8 cellular contexts compared by ENCODE assay signal in the genomic region with DNA sequence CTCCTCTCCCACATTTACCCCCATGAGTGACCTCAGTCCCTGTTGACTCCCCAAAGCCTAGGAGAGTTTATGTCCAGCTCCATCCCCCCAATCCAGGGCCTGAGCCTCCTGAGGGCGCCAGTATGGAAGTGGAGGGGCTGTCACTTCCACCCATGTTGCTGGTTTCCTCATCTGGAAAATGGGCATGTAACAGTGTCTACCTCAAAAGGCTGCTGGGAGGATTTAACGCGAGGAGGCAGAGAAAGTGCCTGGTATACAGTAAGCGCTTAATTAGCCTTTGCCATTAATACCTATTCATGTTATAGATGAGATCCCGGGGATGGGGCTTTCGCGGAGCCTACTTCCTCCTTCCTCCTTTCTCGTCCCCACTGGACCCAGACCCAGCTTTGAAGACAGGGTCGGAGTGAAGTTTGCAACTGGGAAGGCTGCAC. TPM values are rescaled to one million over a fixed set of nuclear protein-coding genes. Genes with fewer than 3 reads are reported as not detected.
DNase-seq lines count a peak whose midpoint lies in the region; ATAC-seq, FAIRE-seq and TF ChIP-seq lines count a peak whose summit lies in the region.

No MANE protein-coding gene starts in this region.

- ATAC-seq in GM12878 = peak; percentile 12
- ATAC-seq in memory B cell (ENCODE audit: low read depth) = peak; percentile 3
- ATAC-seq in aorta (ENCODE audit: low FRiP score) = no peak

- peak overlapping the region; percentile 93 for H2AFZ ChIP-seq in ACC112 (ENCODE audit: low read length, unreplicated experiment)
- peak overlapping the region; percentile 74 for H2AFZ ChIP-seq in GM12878 (ENCODE audit: control insufficient read depth, low read depth, low read length)

- TF ChIP-seq RAD21 in GM12878 (IDR thresholded peaks at IDR 0.05; ENCODE audit: insufficient read depth, low read depth, low read length) = no peak

- intact Hi-C loops in GM12878 (cut with micrococcal nuclease; ENCODE audit: unreplicated experiment) = loop anchor here (1.0 to 10.0 kb wide), 3 partner anchors 23 to 275 kb away; a partner anchor contains a TSS
- intact Hi-C loops in aorta (cut with DNase I) = loop anchor here in 1 of 2 donors (5.0 kb wide), 1 partner anchor 43 kb away; a partner anchor contains a TSS

- H3K36me3 ChIP-seq in ACC112 (ENCODE audit: insufficient read depth, low read length) (no peaks in the 10 kb centered on the region), HAP-1 (replicated peaks) (peaks cover 5% of the 10 kb centered on the region), GM12878 (ENCODE audit: control insufficient read depth in 2 of 2, insufficient read depth in 2 of 2, low read length in 1 of 2) (peaks cover 3 to 5% of the 10 kb centered on the region in 2 experiments; a peak in 3 of 4 replicates), aorta (ENCODE audit: control insufficient read depth in 1 of 2, insufficient read depth in 2 of 2, low read length in 1 of 2) (no peaks in the 10 kb centered on the region)

- no peaks in the 10 kb centered on the region for H3K9me3 Mint-ChIP-seq in memory B cell

- no peaks in the 10 kb centered on the region for H3K27me3 Mint-ChIP-seq in memory B cell

- in situ Hi-C loops in HAP-1 (cut with MboI; ENCODE audit: low sequenced_read_pairs) = loop anchor here (10.0 kb wide), 1 partner anchor 455 kb away; no protein-coding TSS in a partner anchor
- in situ Hi-C loops in GM12878 (cut with MboI) = no loop called here

- POLR2A ChIA-PET in GM12878 (lab: Charles Lee) = interaction anchor here (0.7 to 3.4 kb wide), 13 partner anchors 9 to 498 kb away, joined by 3 to 43 read pairs (median 4); a partner anchor contains a TSS

- H3K27ac Mint-ChIP-seq in memory B cell = peak overlapping the region; percentile 86

- peak overlapping the region; percentile 86 for H3K9ac ChIP-seq in GM12878 (ENCODE audit: control insufficient read depth, insufficient read depth, low read length)

- H3K4me3 Mint-ChIP-seq in memory B cell = peak overlapping the region; percentile 86

- H3K4me1 Mint-ChIP-seq in memory B cell = peaks cover 14% of the 10 kb centered on the region

- BruUV-seq in GM12878 (replicated peaks; lab: Mats Ljungman, UMichigan) = TSS peak; percentile 95

- H3K27ac ChIP-seq in ACC112 (ENCODE audit: low read depth, low read length) (no peak overlapping the region; the same call in 1 of the 2 replicates), GM12878 (ENCODE audit: control insufficient read depth, insufficient read depth) (peak overlapping the region; percentile 87), aorta (ENCODE audit: low read depth in 1 of 2, low read length in 2 of 2) (no peak overlapping the region)

- no peak for TF ChIP-seq POLR2A in GM12878 (IDR thresholded peaks at IDR 0.05; ENCODE audit: low read depth, low read length)

- peaks cover 8% of the 10 kb centered on the region for H3K36me3 Mint-ChIP-seq in memory B cell

- no peaks in the 10 kb centered on the region for H3K27me3 ChIP-seq in ACC112 (ENCODE audit: insufficient read depth, low read length)
- no peaks in the 10 kb centered on the region for H3K27me3 ChIP-seq in HAP-1 (ENCODE audit: low read depth)
- no peaks in the 10 kb centered on the region for H3K27me3 ChIP-seq in GM12878 (replicated peaks in 1 of 2; ENCODE audit: control insufficient read depth in 2 of 2, insufficient read depth in 2 of 2, low read length in 1 of 2)
- H3K27me3 ChIP-seq in aorta (ENCODE audit: control insufficient read depth in 1 of 2, insufficient read depth in 2 of 2, low read length in 1 of 2) = no peaks in the 10 kb centered on the region

- RAD21 ChIA-PET in GM12878 (lab: Charles Lee; ENCODE audit: unreplicated experiment) = interaction anchor here (0.6 to 5.6 kb wide), 15 partner anchors 9 to 448 kb away, joined by 3 to 62 read pairs (median 4); a partner anchor contains a TSS

- peaks cover 9% of the 10 kb centered on the region for H3K79me2 ChIP-seq in ACC112 (ENCODE audit: control insufficient read depth, insufficient read depth, low read length, unreplicated experiment)
- H3K79me2 ChIP-seq in GM12878 (ENCODE audit: control insufficient read depth, insufficient read depth, low read length) = peaks cover 25% of the 10 kb centered on the region

- TF ChIP-seq EP300 in GM12878 (IDR thresholded peaks at IDR 0.05; ENCODE audit: borderline replicate concordance in 1 of 2, control insufficient read depth in 1 of 2, low read depth in 2 of 2, low read length in 2 of 2) = no peak

- no peak for DNase-seq in HAP-1 (ENCODE audit: low spot score in 2 of 2)
- no peak for DNase-seq in GM12878 (ENCODE audit: low read depth, low spot score)
- DNase-seq in memory B cell (ENCODE audit: low spot score in 2 of 2) = no peak
- DNase-seq in aorta = no peak
- no peak for DNase-seq in activated effector memory CD4-positive, alpha-beta T cell treated with Interleukin-2 at 50 U/mL for 16 hours
- no peak for DNase-seq in NCI-H1092 treated with DMSO at 0.1 percent for 48 hours (lab: John Stamatoyannopoulos, UW)
- DNase-seq in ureter (ENCODE audit: low spot score) = no peak

- no peak for TF ChIP-seq CTCF in GM12878 (IDR thresholded peaks at IDR 0.05 in 2 of 3, conservative IDR thresholded peaks at IDR 0.05 in 1 of 3; ENCODE audit: control insufficient read depth in 2 of 3, extremely low read depth in 1 of 3, insufficient read depth in 1 of 3, low read depth in 3 of 3, low read length in 3 of 3)

- H3K4me3 ChIP-seq in ACC112 (ENCODE audit: low read depth, low read length) (peak overlapping the region; percentile 99), HAP-1 (peak overlapping the region; percentile 86), GM12878 (peak overlapping the region; percentile 95), aorta (ENCODE audit: low read length in 2 of 2) (peak overlapping the region; percentile 52 to 84)

- CTCF ChIA-PET in GM12878 (lab: Yijun Ruan, JAX) = interaction anchor here (0.6 to 12.4 kb wide), 7 partner anchors 9 to 121 kb away, joined by 3 to 370 read pairs (median 6); a partner anchor contains a TSS

- 0% methylated on average over 9 of the region's 9 CpGs for WGBS in GM12878 (ENCODE audit: insufficient coverage, insufficient replicate concordance, low lambda C conversion rate, missing lambda C conversion rate)
- WGBS in aorta, 2 donors = 2 to 3% methylated on average over 9 of the region's 9 CpGs

- no peaks in the 10 kb centered on the region for H3K9me3 ChIP-seq in HAP-1
- H3K9me3 ChIP-seq in GM12878 (replicated peaks; ENCODE audit: control insufficient read depth, insufficient read depth, low read length) = no peaks in the 10 kb centered on the region
- no peaks in the 10 kb centered on the region for H3K9me3 ChIP-seq in aorta (ENCODE audit: control insufficient read depth, low read length)

- SMC1A ChIA-PET in GM12878 (lab: Charles Lee; ENCODE audit: uncharacterized antibody, unreplicated experiment) = interaction anchor here (0.9 to 4.5 kb wide), 7 partner anchors 9 to 109 kb away, joined by 3 to 39 read pairs (median 5); a partner anchor contains a TSS

- H3K4me2 ChIP-seq in GM12878 (ENCODE audit: control insufficient read depth, insufficient read depth) = peak overlapping the region; percentile 92

- no peak for FAIRE-seq in GM12878 (lab: Jason Lieb, UNC)

- H3K4me1 ChIP-seq in ACC112 (ENCODE audit: control insufficient read depth, insufficient read depth, low read length, unreplicated experiment) (no peaks in the 10 kb centered on the region), HAP-1 (0 out of 2 replicates have a peak, but pooled peaks cover 3% of the 10 kb centered on the region), GM12878 (ENCODE audit: control insufficient read depth, insufficient read depth, low read length) (peaks cover 14% of the 10 kb centered on the region), aorta (ENCODE audit: control insufficient read depth in 1 of 2, insufficient read depth in 2 of 2, low read length in 2 of 2) (no peaks in the 10 kb centered on the region)

- H4K20me1 ChIP-seq in GM12878 (ENCODE audit: control insufficient read depth, insufficient read depth) = no peaks in the 10 kb centered on the region

RNA-seq across cellular contexts. Expression of a gene that starts 0.5 kb away (rescaled TPM):
- 483 and 545 TPM in 2 replicates for total RNA-seq in GM12878 (2013; cell fraction: nucleolus; rRNA removed)
- total RNA-seq in GM12878 (2014; rRNA removed) = 235 and 304 TPM in 2 replicates
- 145 and 164 TPM in 2 replicates for total RNA-seq in GM12878 (2014; rRNA removed; fragmentation: Illumina TruSeq; extraction: Trizol)
- total RNA-seq in GM12878 (2021) = 267 and 297 TPM in 2 replicates
- 148 TPM for polyA plus RNA-seq in GM12878 (2011; ENCODE audit: low read depth)
- 62.0 and 127 TPM in 2 replicates for polyA plus RNA-seq in GM12878 (2011; rRNA removed)
- 171 and 227 TPM in 2 replicates for polyA plus RNA-seq in GM12878 (2011; cell fraction: cytosol; rRNA removed)
- polyA plus RNA-seq in GM12878 (2011; cell fraction: nucleus; rRNA removed) = 997 and 1,420 TPM in 2 replicates
- 217 and 288 TPM in 2 replicates for polyA plus RNA-seq in GM12878 (2012)
- polyA plus RNA-seq in GM12878 (2014; fragmentation: Illumina TruSeq; extraction: Trizol) = 80.2 and 185 TPM in 2 replicates
- polyA plus RNA-seq in GM12878 (2014; fragmentation: Nextera tagmentation; extraction: Ambion mirVana) = 10 to 100 TPM; 36.4 to 66.9 TPM
- polyA plus RNA-seq in GM12878 (2014; rRNA removed) = 364 and 387 TPM in 2 replicates
- 100 to 1,000 TPM; 172 to 186 TPM for polyA plus RNA-seq in GM12878 (2016; fragmentation: Nextera tagmentation; extraction: Ambion mirVana)
- polyA minus RNA-seq in GM12878 (2011; rRNA and poly(A)+ RNA removed) = 58.7 and 148 TPM in 2 replicates
- 70.7 and 98.7 TPM in 2 replicates for polyA minus RNA-seq in GM12878 (2011; cell fraction: cytosol; rRNA and poly(A)+ RNA removed)
- polyA minus RNA-seq in GM12878 (2011; cell fraction: nucleus; rRNA and poly(A)+ RNA removed) = 78.8 and 145 TPM in 2 replicates
- 100 to 1,000 TPM in 1 of 2 donors, 10 to 100 TPM in 1; 84.5 to 128 TPM for total RNA-seq in aorta
- polyA plus RNA-seq in aorta = 100 to 1,000 TPM in 1 of 2 donors, 10 to 100 TPM in 1; 33.2 to 253 TPM
- 142 TPM for total RNA-seq in ureter

RNA-seq across cellular contexts. Expression of a gene that starts 23.4 kb away (rescaled TPM):
- total RNA-seq in GM12878 (2013; cell fraction: nucleolus; rRNA removed) = 43.2 and 59.3 TPM in 2 replicates
- 179 and 197 TPM in 2 replicates for total RNA-seq in GM12878 (2014; rRNA removed)
- 110 and 117 TPM in 2 replicates for total RNA-seq in GM12878 (2014; rRNA removed; fragmentation: Illumina TruSeq; extraction: Trizol)
- 144 and 155 TPM in 2 replicates for total RNA-seq in GM12878 (2021)
- polyA plus RNA-seq in GM12878 (2011; ENCODE audit: low read depth) = 84.0 TPM
- polyA plus RNA-seq in GM12878 (2011; rRNA removed) = 140 and 200 TPM in 2 replicates
- 211 and 322 TPM in 2 replicates for polyA plus RNA-seq in GM12878 (2011; cell fraction: cytosol; rRNA removed)
- 421 and 498 TPM in 2 replicates for polyA plus RNA-seq in GM12878 (2011; cell fraction: nucleus; rRNA removed)
- polyA plus RNA-seq in GM12878 (2012) = 146 and 163 TPM in 2 replicates
- polyA plus RNA-seq in GM12878 (2014; fragmentation: Illumina TruSeq; extraction: Trizol) = 50.7 and 105 TPM in 2 replicates
- polyA plus RNA-seq in GM12878 (2014; fragmentation: Nextera tagmentation; extraction: Ambion mirVana) = 1 to 10 TPM; 4.7 to 8.8 TPM
- 265 and 297 TPM in 2 replicates for polyA plus RNA-seq in GM12878 (2014; rRNA removed)
- polyA plus RNA-seq in GM12878 (2016; fragmentation: Nextera tagmentation; extraction: Ambion mirVana) = 100 to 1,000 TPM; 255 to 262 TPM
- polyA minus RNA-seq in GM12878 (2011; rRNA and poly(A)+ RNA removed) = 76.0 and 82.1 TPM in 2 replicates
- polyA minus RNA-seq in GM12878 (2011; cell fraction: cytosol; rRNA and poly(A)+ RNA removed) = 42.4 and 45.5 TPM in 2 replicates
- 22.4 and 40.0 TPM in 2 replicates for polyA minus RNA-seq in GM12878 (2011; cell fraction: nucleus; rRNA and poly(A)+ RNA removed)
- 100 to 1,000 TPM; 124 to 146 TPM for total RNA-seq in aorta
- polyA plus RNA-seq in aorta = 100 to 1,000 TPM; 121 to 260 TPM
- total RNA-seq in ureter = 192 TPM

RNA-seq across cellular contexts. Expression of a gene that starts 40.4 kb away (rescaled TPM):
- 7.4 and 7.7 TPM in 2 replicates for total RNA-seq in GM12878 (2013; cell fraction: nucleolus; rRNA removed)
- 1.6 and 1.9 TPM in 2 replicates for total RNA-seq in GM12878 (2014; rRNA removed)
- total RNA-seq in GM12878 (2014; rRNA removed; fragmentation: Illumina TruSeq; extraction: Trizol) = 1.7 and 1.9 TPM in 2 replicates
- 11.1 and 13.3 TPM in 2 replicates for total RNA-seq in GM12878 (2021)
- polyA plus RNA-seq in GM12878 (2011; ENCODE audit: low read depth) = 6.4 TPM
- polyA plus RNA-seq in GM12878 (2011; rRNA removed) = 2.7 and 4.8 TPM in 2 replicates
- polyA plus RNA-seq in GM12878 (2011; cell fraction: cytosol; rRNA removed) = 8.4 and 9.3 TPM in 2 replicates
- polyA plus RNA-seq in GM12878 (2011; cell fraction: nucleus; rRNA removed) = 11.0 and 16.0 TPM in 2 replicates
- 14.3 and 15.7 TPM in 2 replicates for polyA plus RNA-seq in GM12878 (2012)
- polyA plus RNA-seq in GM12878 (2014; fragmentation: Illumina TruSeq; extraction: Trizol) = 3.5 and 5.0 TPM in 2 replicates
- under 1 TPM; 0.24 to 0.46 TPM for polyA plus RNA-seq in GM12878 (2014; fragmentation: Nextera tagmentation; extraction: Ambion mirVana)
- polyA plus RNA-seq in GM12878 (2014; rRNA removed) = 7.1 and 7.9 TPM in 2 replicates
- 1 to 10 TPM; 7.4 to 8.1 TPM for polyA plus RNA-seq in GM12878 (2016; fragmentation: Nextera tagmentation; extraction: Ambion mirVana)
- 7.7 and 10.3 TPM in 2 replicates for polyA minus RNA-seq in GM12878 (2011; rRNA and poly(A)+ RNA removed)
- polyA minus RNA-seq in GM12878 (2011; cell fraction: cytosol; rRNA and poly(A)+ RNA removed) = 7.8 and 9.2 TPM in 2 replicates
- 3.5 TPM in 2 replicates for polyA minus RNA-seq in GM12878 (2011; cell fraction: nucleus; rRNA and poly(A)+ RNA removed)
- 10 to 100 TPM; 12.3 to 30.2 TPM for total RNA-seq in aorta
- 10 to 100 TPM in 1 of 2 donors, 1 to 10 TPM in 1; 8.6 to 13.6 TPM for polyA plus RNA-seq in aorta
- 9.4 TPM for total RNA-seq in ureter

RNA-seq across cellular contexts. Expression of a gene that starts 40.5 kb away (rescaled TPM):
- 76.3 and 98.4 TPM in 2 replicates for total RNA-seq in GM12878 (2013; cell fraction: nucleolus; rRNA removed)
- total RNA-seq in GM12878 (2014; rRNA removed) (134 and 152 TPM in 2 replicates), GM12878 (2014; rRNA removed; fragmentation: Illumina TruSeq; extraction: Trizol) (98.9 and 106 TPM in 2 replicates), GM12878 (2021) (146 and 160 TPM in 2 replicates), aorta (10 to 100 TPM; 10.1 to 10.5 TPM), ureter (8.7 TPM)
- polyA plus RNA-seq in GM12878 (2011; ENCODE audit: low read depth) = 45.5 TPM
- polyA plus RNA-seq in GM12878 (2011; rRNA removed) (67.0 and 125 TPM in 2 replicates), GM12878 (2014; fragmentation: Illumina TruSeq; extraction: Trizol) (20.4 and 61.1 TPM in 2 replicates), GM12878 (2014; fragmentation: Nextera tagmentation; extraction: Ambion mirVana) (10 to 100 TPM in 1 of 2 experiments, 1 to 10 TPM in 1; 5.5 to 29.2 TPM), GM12878 (2014; rRNA removed) (146 and 156 TPM in 2 replicates), GM12878 (2016; fragmentation: Nextera tagmentation; extraction: Ambion mirVana) (10 to 100 TPM; 73.6 to 75.6 TPM), aorta (1 to 10 TPM; 6.3 to 7.8 TPM)
- 166 and 255 TPM in 2 replicates for polyA plus RNA-seq in GM12878 (2011; cell fraction: cytosol; rRNA removed)
- 261 and 282 TPM in 2 replicates for polyA plus RNA-seq in GM12878 (2011; cell fraction: nucleus; rRNA removed)
- polyA plus RNA-seq in GM12878 (2012) = 152 and 177 TPM in 2 replicates
- 113 and 199 TPM in 2 replicates for polyA minus RNA-seq in GM12878 (2011; rRNA and poly(A)+ RNA removed)
- 98.9 and 99.5 TPM in 2 replicates for polyA minus RNA-seq in GM12878 (2011; cell fraction: cytosol; rRNA and poly(A)+ RNA removed)
- polyA minus RNA-seq in GM12878 (2011; cell fraction: nucleus; rRNA and poly(A)+ RNA removed) = 40.0 and 45.3 TPM in 2 replicates

RNA-seq across cellular contexts. Expression of a gene that starts 46.6 kb away (rescaled TPM):
- total RNA-seq in GM12878 (2013; cell fraction: nucleolus; rRNA removed) = 26.9 and 31.1 TPM in 2 replicates
- total RNA-seq in GM12878 (2014; rRNA removed) (16.1 and 24.5 TPM in 2 replicates), GM12878 (2014; rRNA removed; fragmentation: Illumina TruSeq; extraction: Trizol) (3.3 and 5.1 TPM in 2 replicates), GM12878 (2021) (83.5 and 87.0 TPM in 2 replicates), aorta (10 to 100 TPM; 24.0 TPM), ureter (41.7 TPM)
- polyA plus RNA-seq in GM12878 (2011; ENCODE audit: low read depth) = 4.7 TPM
- polyA plus RNA-seq in GM12878 (2011; rRNA removed) (0.91 and 1.5 TPM in 2 replicates), GM12878 (2014; fragmentation: Illumina TruSeq; extraction: Trizol) (1.0 and 4.8 TPM in 2 replicates), GM12878 (2014; fragmentation: Nextera tagmentation; extraction: Ambion mirVana) (under 1 TPM; 0.03 to 0.05 TPM), GM12878 (2014; rRNA removed) (19.2 and 33.9 TPM in 2 replicates), GM12878 (2016; fragmentation: Nextera tagmentation; extraction: Ambion mirVana) (10 to 100 TPM; 54.7 to 71.6 TPM), aorta (10 to 100 TPM in 1 of 2 donors, 1 to 10 TPM in 1; 7.9 to 10.4 TPM)
- 4.5 and 5.8 TPM in 2 replicates for polyA plus RNA-seq in GM12878 (2011; cell fraction: cytosol; rRNA removed)
- 33.7 and 54.4 TPM in 2 replicates for polyA plus RNA-seq in GM12878 (2011; cell fraction: nucleus; rRNA removed)
- polyA plus RNA-seq in GM12878 (2012) = 27.8 and 29.2 TPM in 2 replicates
- polyA minus RNA-seq in GM12878 (2011; rRNA and poly(A)+ RNA removed) = 8.3 and 16.5 TPM in 2 replicates
- 23.0 and 25.4 TPM in 2 replicates for polyA minus RNA-seq in GM12878 (2011; cell fraction: cytosol; rRNA and poly(A)+ RNA removed)
- 9.3 and 15.3 TPM in 2 replicates for polyA minus RNA-seq in GM12878 (2011; cell fraction: nucleus; rRNA and poly(A)+ RNA removed)
